Comparison of ENCODE assay signal across 8 cellular contexts in genomic region chr12:111408116-111408440, GRCh38. TPM values are rescaled to one million over a fixed set of nuclear protein-coding genes. Genes with fewer than 3 reads are reported as not detected.
DNase-seq lines count a peak whose midpoint lies in the region; ATAC-seq and TF ChIP-seq lines count a peak whose summit lies in the region.

No MANE protein-coding gene starts in this region.

- no peaks in the 10 kb centered on the region for H3K36me3 Mint-ChIP-seq in nephron progenitor cell (ENCODE audit: low read depth)

- DNase-seq in CD1c-positive myeloid dendritic cell (ENCODE audit: extremely low spot score) (peak; percentile 68), IMR-90 (no peak), cardiac fibroblast (ENCODE audit: low read depth in 2 of 2) (peak in 1 of 2 donors; percentile 45), nephron progenitor cell (no peak), RPMI8226 (no peak)

- dilution Hi-C loops in IMR-90 (cut with HindIII; ENCODE audit: low sequenced_read_pairs, unreplicated experiment), result no loop called here

- no peak for TF ChIP-seq RAD21 in IMR-90 (IDR thresholded peaks at IDR 0.05; ENCODE audit: low read length)

- no peak for ATAC-seq in IMR-90 (ENCODE audit: low read depth)
- ATAC-seq in HG02571 (IDR thresholded peaks at IDR 0.05; ENCODE audit: unreplicated experiment), result no peak
- no peak for ATAC-seq in HG02798 (IDR thresholded peaks at IDR 0.05; ENCODE audit: poor library complexity, unreplicated experiment)
- no peak for ATAC-seq in GM19023 (IDR thresholded peaks at IDR 0.05; ENCODE audit: unreplicated experiment)

- H2AK9ac ChIP-seq in IMR-90 (replicated peaks; ENCODE audit: low read depth, low read length, poor library complexity), result no peak overlapping the region

- POLR2A ChIA-PET in IMR-90 (lab: Charles Lee; ENCODE audit: unreplicated experiment), result no interaction called here

- TF ChIP-seq CTCF in IMR-90 (conservative IDR thresholded peaks at IDR 0.05; ENCODE audit: low read depth, low read length) (no peak), cardiac fibroblast (IDR thresholded peaks at IDR 0.05; ENCODE audit: low read depth, low read length) (no peak), nephron progenitor cell (IDR thresholded peaks at IDR 0.05) (no peak)

- no peak overlapping the region for H3K4me2 ChIP-seq in IMR-90 (ENCODE audit: low read depth, low read length)

- no peak overlapping the region; the same call in 1 of the 2 replicates for H2BK120ac ChIP-seq in IMR-90 (ENCODE audit: low read depth, low read length)

- H3K4me1 Mint-ChIP-seq in nephron progenitor cell, result peaks cover 65% of the 10 kb centered on the region

- H3K4ac ChIP-seq in IMR-90 (ENCODE audit: low read depth, low read length), result no peak overlapping the region; the same call in 1 of the 2 replicates

- H3K9me3 ChIP-seq in IMR-90 (ENCODE audit: control insufficient read depth, insufficient read depth, low read length), result no peaks in the 10 kb centered on the region

- no peak for TF ChIP-seq POLR2A in IMR-90 (IDR thresholded peaks at IDR 0.05; ENCODE audit: low read depth, low read length)

- H4K20me1 ChIP-seq in IMR-90 (ENCODE audit: insufficient read depth, low read length), result peaks cover 28% of the 10 kb centered on the region

- H3K9me3 Mint-ChIP-seq in nephron progenitor cell, result no peaks in the 10 kb centered on the region

- H3K4me1 ChIP-seq in IMR-90 (ENCODE audit: control insufficient read depth, insufficient read depth, low read length), result peaks cover 35% of the 10 kb centered on the region

- no peaks in the 10 kb centered on the region for H3K27me3 ChIP-seq in IMR-90 (ENCODE audit: control insufficient read depth, insufficient read depth, low read length)

- H3K9me1 ChIP-seq in IMR-90 (ENCODE audit: insufficient read depth, low read length), result peaks cover 15% of the 10 kb centered on the region

- WGBS in IMR-90 (ENCODE audit: extremely low coverage in 2 of 2, insufficient read length in 1 of 2), 2 experiments, result no CpG with 5 or more reads among the region's 1 CpG

- intact Hi-C loops in IMR-90 (cut with micrococcal nuclease), result no loop called here

- CTCF ChIA-PET in IMR-90 (lab: Yijun Ruan, JAX), result interaction anchor here (0.7 to 1.3 kb wide), 2 partner anchors 44 kb away, joined by 3 to 4 read pairs; no protein-coding TSS in a partner anchor

- H4K5ac ChIP-seq in IMR-90 (ENCODE audit: low read depth, low read length), result no peak overlapping the region

- peak overlapping the region; percentile 53; the same call in 1 of the 2 replicates for H3K23ac ChIP-seq in IMR-90 (ENCODE audit: low read depth, low read length)

- H3K4me3 ChIP-seq in IMR-90 (ENCODE audit: insufficient read depth, low read depth, low read length) (no peak overlapping the region), cardiac fibroblast (replicated peaks in 1 of 2; ENCODE audit: low read depth in 2 of 2, low read length in 2 of 2) (peak overlapping the region; percentile 76 to 97)

- 0 out of 4 replicates have a peak overlapping the region, but pooled peaks of 1 of the 2 experiments have one; percentile 22 for H4K8ac ChIP-seq in IMR-90 (ENCODE audit: low read depth in 2 of 2, low read length in 2 of 2)

- H3K14ac ChIP-seq in IMR-90 (replicated peaks; ENCODE audit: low read depth, low read length), result no peak overlapping the region

- peaks cover 7 to 64% of the 10 kb centered on the region in 2 experiments; a peak in 3 of 4 replicates for H3K79me1 ChIP-seq in IMR-90 (ENCODE audit: low read depth in 1 of 2, low read length in 2 of 2)

- H3K27ac Mint-ChIP-seq in nephron progenitor cell, result no peak overlapping the region

- BruUV-seq in IMR-90 (replicated peaks; lab: Mats Ljungman, UMichigan), result no TSS peak

- H2AFZ ChIP-seq in IMR-90 (replicated peaks; ENCODE audit: low read length, poor library complexity), result no peak overlapping the region

- H2BK15ac ChIP-seq in IMR-90 (ENCODE audit: low read depth, low read length), result no peak overlapping the region; the same call in 2 of the 3 replicates

- H3K56ac ChIP-seq in IMR-90 (ENCODE audit: extremely low read depth, insufficient read depth, low read length), result no peak overlapping the region

- peak overlapping the region; percentile 86 for H3K4me3 Mint-ChIP-seq in nephron progenitor cell

- H3K36me3 ChIP-seq in IMR-90 (ENCODE audit: control insufficient read depth, insufficient read depth, low read length), result no peaks in the 10 kb centered on the region; the same call in 1 of the 2 replicates

- H2BK5ac ChIP-seq in IMR-90 (ENCODE audit: low read depth, low read length, poor library complexity, severe bottlenecking), result no peak overlapping the region

- peak overlapping the region; percentile 88; the same call in 1 of the 2 replicates for H2AK5ac ChIP-seq in IMR-90 (ENCODE audit: low read depth, low read length)

- H3K27ac ChIP-seq in IMR-90 (ENCODE audit: insufficient read depth, low read length), result no peak overlapping the region; the same call in 1 of the 2 replicates

- H4K91ac ChIP-seq in IMR-90 (ENCODE audit: insufficient read depth, low read depth, low read length), result no peak overlapping the region

- H3K18ac ChIP-seq in IMR-90 (ENCODE audit: low read depth, low read length), result no peak overlapping the region

- in situ Hi-C loops in IMR-90 (cut with MboI; ENCODE audit: low sequenced_read_pairs), result no loop called here

- H3K27me3 Mint-ChIP-seq in nephron progenitor cell (ENCODE audit: low read depth, poor library complexity), result peaks cover 8% of the 10 kb centered on the region

- no peak overlapping the region for H3K9ac ChIP-seq in IMR-90 (ENCODE audit: low read depth, low read length)

- H2BK20ac ChIP-seq in IMR-90 (ENCODE audit: low read depth, low read length), result no peak overlapping the region; the same call in 1 of the 2 replicates

TF ChIP-seq in IMR-90, 13 proteins besides CTCF, POLR2A, EP300 and RAD21:
- peak; percentile 75 for TF ChIP-seq RCOR1 (IDR thresholded peaks at IDR 0.05; ENCODE audit: insufficient replicate concordance, low read length)
- no peak for TF ChIP-seq BHLHE40 (IDR thresholded peaks at IDR 0.05; ENCODE audit: low read depth, low read length)

RNA-seq across cellular contexts. Expression of gene SH2B3, which starts 2.4 kb away (rescaled TPM):
- total RNA-seq in IMR-90 (2012; rRNA removed), result 9.2 and 9.3 TPM in 2 replicates
- 20.2 and 20.9 TPM in 2 replicates for polyA plus RNA-seq in IMR-90 (2012; rRNA removed)
- polyA plus RNA-seq in IMR-90 (2012; cell fraction: cytosol; rRNA removed), result 10.1 and 19.4 TPM in 2 replicates
- 21.8 and 24.3 TPM in 2 replicates for polyA plus RNA-seq in IMR-90 (2012; cell fraction: nucleus; rRNA removed; ENCODE audit: low replicate concordance)

RNA-seq across cellular contexts. Expression of gene PHETA1, which starts 39.2 kb away (rescaled TPM):
- 3.1 and 3.2 TPM in 2 replicates for total RNA-seq in IMR-90 (2012; rRNA removed)
- 6.6 and 7.1 TPM in 2 replicates for polyA plus RNA-seq in IMR-90 (2012; rRNA removed)
- polyA plus RNA-seq in IMR-90 (2012; cell fraction: cytosol; rRNA removed), result 8.6 and 15.3 TPM in 2 replicates
- polyA plus RNA-seq in IMR-90 (2012; cell fraction: nucleus; rRNA removed; ENCODE audit: low replicate concordance), result 8.3 and 19.7 TPM in 2 replicates
